Comparison of ENCODE assay signal across 11 cellular contexts in the genomic region with DNA sequence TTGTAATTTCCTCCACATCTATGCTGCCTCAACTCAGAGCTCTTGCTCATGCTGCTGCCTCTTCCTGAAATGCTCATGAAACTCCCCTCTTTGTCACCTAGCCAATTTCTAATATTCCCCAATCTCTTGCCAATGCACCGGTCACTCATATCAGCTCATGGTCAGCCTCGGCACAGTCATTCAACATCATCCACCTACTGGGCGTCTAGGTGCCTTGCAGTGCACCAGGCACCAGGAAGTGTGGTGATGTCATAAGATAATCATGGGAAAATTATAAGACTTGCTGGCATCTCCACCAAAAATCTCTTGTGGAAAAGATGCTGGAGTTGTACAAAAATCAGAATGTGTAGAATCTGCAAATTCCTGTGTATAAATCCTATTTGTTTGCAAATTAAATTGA. TPM values are rescaled to one million over a fixed set of nuclear protein-coding genes. Genes with fewer than 3 reads are reported as not detected.
DNase-seq lines count a peak whose midpoint lies in the region; TF ChIP-seq lines count a peak whose summit lies in the region.
"Had no signal": no experiment of that assay in that cellular context is flagged by ENCODE, and none has a peak within 500 bp of the region (broad histone marks: within the 10 kb centered on the region; RNA-seq: fewer than 3 reads in every experiment).

No MANE protein-coding gene starts in this region.

- H3K27ac ChIP-seq in breast epithelium (peak overlapping the region; percentile 23 to 64), mesodermal cell (ENCODE audit: low read depth, low read length, severe bottlenecking) (peak overlapping the region; percentile 94)

- H3K27me3 ChIP-seq in BE2C (no peaks in the 10 kb centered on the region), Loucy (ENCODE audit: insufficient read depth, low read length, poor library complexity, severe bottlenecking) (no peaks in the 10 kb centered on the region), breast epithelium (no peaks in the 10 kb centered on the region)

- H3K9me3 ChIP-seq in BE2C, result no peaks in the 10 kb centered on the region
- H3K9me3 ChIP-seq in Loucy (ENCODE audit: insufficient read depth, low read depth, low read length), result no peaks in the 10 kb centered on the region
- H3K9me3 ChIP-seq in breast epithelium, result no peaks in the 10 kb centered on the region
- H3K9me3 ChIP-seq in mesodermal cell (ENCODE audit: control insufficient read depth, low read length), result no peaks in the 10 kb centered on the region

- WGBS in mesodermal cell (ENCODE audit: insufficient coverage in 2 of 2), 2 experiments, result 100% methylated on average over 1 of the region's 3 CpGs

- no peaks in the 10 kb centered on the region for H3K36me3 Mint-ChIP-seq in activated T-cell treated with anti-CD3 and anti-CD28 coated beads, Interleukin-2, amount 50 U/mL, for 24 hours (ENCODE audit: low read depth)
- H3K36me3 Mint-ChIP-seq: activated naive CD4-positive, alpha-beta T cell treated with anti-CD3 and anti-CD28 coated beads, Interleukin-2, amount 10 ng/mL, durations not matched to agents 7 days and 5 days had no signal

- peaks cover 11% of the 10 kb centered on the region for H3K4me1 Mint-ChIP-seq in activated T-cell treated with anti-CD3 and anti-CD28 coated beads, Interleukin-2, amount 50 U/mL, for 24 hours (ENCODE audit: low read depth)
- H3K4me1 Mint-ChIP-seq: activated naive CD4-positive, alpha-beta T cell treated with anti-CD3 and anti-CD28 coated beads, Interleukin-2, amount 10 ng/mL, durations not matched to agents 7 days and 5 days had no signal

- peaks cover 8% of the 10 kb centered on the region; the same call in 1 of the 2 replicates for H3F3A ChIP-seq in Loucy (ENCODE audit: low read depth)

- no peak overlapping the region for H3K4me3 ChIP-seq in BE2C (ENCODE audit: low read depth, low read length)
- no peak overlapping the region for H3K4me3 ChIP-seq in Loucy (ENCODE audit: low read length, poor library complexity, severe bottlenecking)
- no peak overlapping the region for H3K4me3 ChIP-seq in breast epithelium
- H3K4me3 ChIP-seq in mesodermal cell (ENCODE audit: extremely low read depth, insufficient read depth, low read length, poor library complexity, severe bottlenecking), result no peak overlapping the region

- H2AFZ ChIP-seq in Loucy (ENCODE audit: low read length), result no peak overlapping the region

- H3K9me2 ChIP-seq in Loucy (replicated peaks; ENCODE audit: low read depth, low read length), result no peaks in the 10 kb centered on the region

- peak; percentile 31 for DNase-seq in BE2C
- no peak for DNase-seq in breast epithelium (ENCODE audit: low spot score in 2 of 2)
- DNase-seq in T-helper 9 cell, result no peak
- no peak for DNase-seq in posterior vena cava (ENCODE audit: low spot score)
- no peak for DNase-seq in activated CD4-positive, CD25-positive, alpha-beta regulatory T cell treated with anti-CD3 and anti-CD28 coated beads, Interleukin-2, amount 50 U/mL, for 72 hours
- no peak for DNase-seq in activated T-cell treated with anti-CD3 and anti-CD28 coated beads, Interleukin-2, amount 50 U/mL, for 24 hours
- DNase-seq: activated naive CD4-positive, alpha-beta T cell treated with anti-CD3 and anti-CD28 coated beads, Interleukin-2, amount 10 ng/mL, durations not matched to agents 7 days and 5 days; NCI-H1048 had no signal

- no peak overlapping the region for H3K27ac Mint-ChIP-seq in activated T-cell treated with anti-CD3 and anti-CD28 coated beads, Interleukin-2, amount 50 U/mL, for 24 hours
- H3K27ac Mint-ChIP-seq: activated naive CD4-positive, alpha-beta T cell treated with anti-CD3 and anti-CD28 coated beads, Interleukin-2, amount 10 ng/mL, durations not matched to agents 7 days and 5 days; T-helper 1 cell treated with Interleukin-12 subunit alpha and Interleukin-12 subunit beta and Interleukin-4 antibody, amounts not matched to agents 30 μg/mL and 1 μg/mL, for 36 hours had no signal

- H3K4me1 ChIP-seq in BE2C, result peaks cover 14% of the 10 kb centered on the region
- H3K4me1 ChIP-seq in Loucy (ENCODE audit: insufficient read depth, low read length, poor library complexity, severe bottlenecking), result peaks cover 55% of the 10 kb centered on the region
- H3K4me1 ChIP-seq in breast epithelium, result no peaks in the 10 kb centered on the region
- peaks cover 33% of the 10 kb centered on the region for H3K4me1 ChIP-seq in mesodermal cell (ENCODE audit: control insufficient read depth, insufficient read depth, low read length, poor library complexity, severe bottlenecking)

- H3K4me3 Mint-ChIP-seq in activated T-cell treated with anti-CD3 and anti-CD28 coated beads, Interleukin-2, amount 50 U/mL, for 24 hours, result no peak overlapping the region
- H3K4me3 Mint-ChIP-seq: activated naive CD4-positive, alpha-beta T cell treated with anti-CD3 and anti-CD28 coated beads, Interleukin-2, amount 10 ng/mL, durations not matched to agents 7 days and 5 days; T-helper 1 cell treated with Interleukin-12 subunit alpha and Interleukin-12 subunit beta and Interleukin-4 antibody, amounts not matched to agents 30 μg/mL and 1 μg/mL, for 36 hours had no signal

- intact Hi-C loops in breast epithelium (cut with DNase I; ENCODE audit: low total_unique reads) (no loop called here), posterior vena cava (cut with DNase I) (no loop called here)

- no peaks in the 10 kb centered on the region for H4K20me1 ChIP-seq in Loucy (ENCODE audit: insufficient read depth, low read length, poor library complexity, severe bottlenecking)

- no peak for TF ChIP-seq POLR2A in breast epithelium (IDR thresholded peaks at IDR 0.05)

- no peak overlapping the region for H3K9ac ChIP-seq in Loucy (ENCODE audit: low read depth, low read length, poor library complexity, severe bottlenecking)

- H3K36me3 ChIP-seq in BE2C (no peaks in the 10 kb centered on the region), Loucy (ENCODE audit: insufficient read depth, low read length) (no peaks in the 10 kb centered on the region), breast epithelium (no peaks in the 10 kb centered on the region), mesodermal cell (ENCODE audit: control insufficient read depth, insufficient read depth, low read length) (no peaks in the 10 kb centered on the region)

- H3K79me2 ChIP-seq in Loucy (ENCODE audit: insufficient read depth, low read length), result no peaks in the 10 kb centered on the region

- TF ChIP-seq CTCF in BE2C (IDR thresholded peaks at IDR 0.05; ENCODE audit: low read depth, low read length) (peak; percentile 28; the same call in 1 of the 2 replicates), Loucy (conservative IDR thresholded peaks at IDR 0.05; ENCODE audit: low read length) (peak; percentile 41), breast epithelium (IDR thresholded peaks at IDR 0.05) (peak in 1 of 3 donors; percentile 14)

- H3K4me2 ChIP-seq in Loucy (ENCODE audit: low read depth, low read length, poor library complexity, severe bottlenecking), result peak overlapping the region; percentile 21

- no peaks in the 10 kb centered on the region for H3K9me3 Mint-ChIP-seq in activated T-cell treated with anti-CD3 and anti-CD28 coated beads, Interleukin-2, amount 50 U/mL, for 24 hours
- H3K9me3 Mint-ChIP-seq: activated naive CD4-positive, alpha-beta T cell treated with anti-CD3 and anti-CD28 coated beads, Interleukin-2, amount 10 ng/mL, durations not matched to agents 7 days and 5 days; T-helper 1 cell treated with Interleukin-12 subunit alpha and Interleukin-12 subunit beta and Interleukin-4 antibody, amounts not matched to agents 30 μg/mL and 1 μg/mL, for 36 hours had no signal

- no peaks in the 10 kb centered on the region for H3K27me3 Mint-ChIP-seq in activated T-cell treated with anti-CD3 and anti-CD28 coated beads, Interleukin-2, amount 50 U/mL, for 24 hours

RNA-seq across cellular contexts. Expression of gene RAB27B, which starts 52.6 kb away (rescaled TPM):
- 7.3 TPM for polyA plus RNA-seq in BE2C (2012; ENCODE audit: insufficient read depth, insufficient read length, low read depth)
- total RNA-seq in breast epithelium, result 10 to 100 TPM in 2 of 3 donors, 1 to 10 TPM in 1; 1.1 to 24.6 (median 11.8) TPM
- polyA plus RNA-seq in mesodermal cell (2013, experiment 1 of 2), result 3.3 TPM
- polyA plus RNA-seq in mesodermal cell (2013, experiment 2 of 2), result 3.0 TPM
- 1 to 10 TPM in 1 of 2 donors, under 1 TPM in 1; 0.33 to 1.2 TPM for total RNA-seq in posterior vena cava
